11 cellular contexts compared by ENCODE assay signal in the genomic region with DNA sequence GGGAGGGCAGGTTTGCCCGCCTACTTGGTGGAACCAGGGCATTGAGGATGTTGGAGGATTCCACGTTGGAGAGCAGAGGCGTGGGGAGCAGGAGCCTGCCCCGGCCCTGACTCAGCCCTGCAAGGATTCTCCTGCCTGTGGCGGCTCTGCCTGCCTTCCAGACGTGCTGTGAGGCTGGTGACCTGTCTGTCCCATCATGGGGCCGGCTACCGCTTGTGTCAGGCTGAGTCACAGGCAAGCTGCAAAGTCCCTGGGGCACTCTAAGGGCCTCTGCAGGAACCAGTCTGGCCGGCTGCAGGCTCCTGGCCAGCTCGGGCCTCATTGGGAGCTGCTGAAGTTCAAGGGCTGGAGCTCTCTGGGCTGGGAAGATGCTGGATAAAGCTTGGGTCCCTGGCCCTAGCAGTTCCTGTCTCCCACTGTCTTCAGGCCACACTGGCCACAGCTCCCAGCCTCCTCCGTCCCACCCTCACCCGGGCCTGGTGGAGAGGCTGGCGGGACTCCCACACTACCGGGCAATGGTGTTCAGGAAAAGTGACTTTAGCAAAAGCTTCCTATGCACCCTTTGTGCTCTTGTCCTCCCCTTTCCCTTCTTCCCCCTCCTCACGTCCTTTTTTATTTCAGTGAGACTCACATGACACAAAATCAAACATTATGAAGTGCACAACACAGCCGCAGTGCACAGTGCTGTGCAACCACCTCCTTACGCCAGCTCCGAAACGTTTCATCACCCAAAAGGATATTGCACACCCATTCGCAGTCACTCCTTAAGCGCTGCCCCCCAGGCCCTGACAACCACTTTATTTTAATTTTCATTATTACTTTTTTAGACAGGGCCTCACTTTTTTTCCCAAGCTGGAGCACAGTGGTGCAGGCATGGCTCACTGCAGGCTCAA. TPM values are rescaled to one million over a fixed set of nuclear protein-coding genes. Genes with fewer than 3 reads are reported as not detected.
DNase-seq lines count a peak whose midpoint lies in the region; ATAC-seq lines count a peak whose summit lies in the region.
"Had no signal": no experiment of that assay in that cellular context is flagged by ENCODE, and none has a peak within 500 bp of the region (broad histone marks: within the 10 kb centered on the region; RNA-seq: fewer than 3 reads in every experiment).

No MANE protein-coding gene starts in this region.

- H3K79me1 ChIP-seq in mesenchymal stem cell (replicated peaks; ENCODE audit: low read length, poor library complexity, severe bottlenecking), result no peaks in the 10 kb centered on the region

- peak overlapping the region; percentile 75 for H4K8ac ChIP-seq in mesenchymal stem cell (ENCODE audit: low read length)

- no peak overlapping the region for H3K27ac ChIP-seq in mesenchymal stem cell (ENCODE audit: low read length, poor library complexity, severe bottlenecking)
- H3K27ac ChIP-seq: cardiac muscle cell had no signal

- H3K27me3 ChIP-seq in mesenchymal stem cell (ENCODE audit: control insufficient read depth in 1 of 2, insufficient read depth in 1 of 2, low read length in 2 of 2), result peaks cover 0 to 11% of the 10 kb centered on the region in 2 experiments
- H3K27me3 ChIP-seq: cardiac muscle cell had no signal

- H2BK5ac ChIP-seq in mesenchymal stem cell (ENCODE audit: low read depth, low read length, poor library complexity, severe bottlenecking), result no peak overlapping the region

- no peak overlapping the region for H3K14ac ChIP-seq in mesenchymal stem cell (ENCODE audit: low read length in 2 of 2)

- peak overlapping the region; percentile 30 for H3K9ac ChIP-seq in mesenchymal stem cell (ENCODE audit: low read length)

- H3K4me1 ChIP-seq in mesenchymal stem cell (ENCODE audit: control insufficient read depth, insufficient read depth, low read depth, low read length), result peaks cover 24% of the 10 kb centered on the region

- no peak overlapping the region for H3K23ac ChIP-seq in mesenchymal stem cell (ENCODE audit: low read length in 2 of 2)

- H2BK12ac ChIP-seq in mesenchymal stem cell (ENCODE audit: low read length in 2 of 2), result peak overlapping the region in 1 of 2 experiments; percentile 70

- H3K4me2 ChIP-seq in mesenchymal stem cell (ENCODE audit: low read length, poor library complexity, severe bottlenecking), result no peak overlapping the region

- no peaks in the 10 kb centered on the region for H3K9me3 ChIP-seq in mesenchymal stem cell (ENCODE audit: control insufficient read depth, low read length)

- H4K91ac ChIP-seq in mesenchymal stem cell (ENCODE audit: low read length), result peak overlapping the region; percentile 5

- peak overlapping the region; percentile 68 to 69 for H3K18ac ChIP-seq in mesenchymal stem cell (ENCODE audit: low read depth in 1 of 2, low read length in 2 of 2)

- DNase-seq in Daoy (ENCODE audit: low read depth) (peak; percentile 89), LHCN-M2 (ENCODE audit: low read depth) (peak; percentile 80), T47D (ENCODE audit: low read depth in 1 of 2, low spot score in 1 of 2) (peak; percentile 90 to 98), mesenchymal stem cell (peak; percentile 90), NCI-H510A treated with DMSO at 0.1 percent for 48 hours (lab: John Stamatoyannopoulos, UW) (no peak), NCI-H2107 treated with DMSO at 0.1 percent for 48 hours (lab: John Stamatoyannopoulos, UW; ENCODE audit: unreplicated experiment) (no peak)
- DNase-seq: activated CD4-positive, alpha-beta T cell treated with anti-CD3 and anti-CD28 coated beads, Interleukin-2, amount 50 U/mL, for 4 hours; NCI-H526 had no signal

- no peak overlapping the region for H2AK5ac ChIP-seq in mesenchymal stem cell (ENCODE audit: low read length, severe bottlenecking)

- no peak overlapping the region for H3K4me3 ChIP-seq in mesenchymal stem cell (ENCODE audit: insufficient read depth in 1 of 2, low read depth in 1 of 2, low read length in 2 of 2)
- H3K4me3 ChIP-seq: cardiac muscle cell had no signal

- no peak overlapping the region for H2BK15ac ChIP-seq in mesenchymal stem cell (ENCODE audit: low read depth, poor library complexity, severe bottlenecking)

- no peak for ATAC-seq in GM19328 (IDR thresholded peaks at IDR 0.05; ENCODE audit: unreplicated experiment)
- no peak for ATAC-seq in HG03571 (IDR thresholded peaks at IDR 0.05; ENCODE audit: unreplicated experiment)

- no peaks in the 10 kb centered on the region for H3K36me3 ChIP-seq in mesenchymal stem cell (ENCODE audit: control insufficient read depth in 1 of 2, insufficient read depth in 2 of 2, low read depth in 1 of 2, low read length in 2 of 2)
- H3K36me3 ChIP-seq: cardiac muscle cell had no signal

- H3K4ac ChIP-seq in mesenchymal stem cell (ENCODE audit: low read depth in 1 of 2, low read length in 2 of 2), result peak overlapping the region in 1 of 2 experiments; percentile 32

- WGBS in mesenchymal stem cell, result 55% methylated on average over 20 of the region's 21 CpGs

- in situ Hi-C loops in T47D (cut with HindIII; ENCODE audit: low pct_unique_long_range_greater_than_20kb, low sequenced_read_pairs), result no loop called here

- peak overlapping the region; percentile 72 for H2AFZ ChIP-seq in mesenchymal stem cell (ENCODE audit: low read depth, low read length)

- H2BK120ac ChIP-seq in mesenchymal stem cell (ENCODE audit: low read depth, low read length), result peak overlapping the region; percentile 9

RNA-seq across cellular contexts. Expression of a gene that starts 22.0 kb away (rescaled TPM):
- total RNA-seq in Daoy (2014; rRNA removed; shearing (Covaris generic)), result 2.7 and 5.1 TPM in 2 replicates
- 6.6 and 6.8 TPM in 2 replicates for total RNA-seq in LHCN-M2 (2014; rRNA removed)
- 11.6 TPM for polyA plus RNA-seq in LHCN-M2 (2012)
- polyA plus RNA-seq in mesenchymal stem cell (2013, experiment 1 of 2), result 18.5 TPM
- polyA plus RNA-seq in mesenchymal stem cell (2013, experiment 2 of 2), result 17.7 TPM

RNA-seq across cellular contexts. Expression of a gene that starts 44.2 kb away (rescaled TPM):
- total RNA-seq in Daoy (2014; rRNA removed; shearing (Covaris generic)), result 3.1 and 11.4 TPM in 2 replicates
- 33.1 and 41.7 TPM in 2 replicates for total RNA-seq in LHCN-M2 (2014; rRNA removed)
- polyA plus RNA-seq in LHCN-M2 (2012), result 31.8 TPM
- polyA plus RNA-seq in mesenchymal stem cell (2013, experiment 1 of 2), result 2.3 TPM
- 2.7 TPM for polyA plus RNA-seq in mesenchymal stem cell (2013, experiment 2 of 2)
- total RNA-seq: cardiac muscle cell had no signal

RNA-seq across cellular contexts. Expression of a gene that starts 56.7 kb away (rescaled TPM):
- total RNA-seq in Daoy (2014; rRNA removed; shearing (Covaris generic)), result 43.8 and 53.5 TPM in 2 replicates
- total RNA-seq in LHCN-M2 (2014; rRNA removed), result 13.3 and 17.7 TPM in 2 replicates
- polyA plus RNA-seq in LHCN-M2 (2012), result 13.8 TPM
- 10.5 TPM for polyA plus RNA-seq in mesenchymal stem cell (2013, experiment 1 of 2)
- 10.3 TPM for polyA plus RNA-seq in mesenchymal stem cell (2013, experiment 2 of 2)

Comparison
In these comparisons a context has a peak if more than half of its experiments do, and no peak if none do; other contexts are left out.
1. DNase-seq: peak in Daoy (single experiment), LHCN-M2 (single experiment), T47D (2 of 2) and mesenchymal stem cell (single experiment); none in NCI-H510A treated with DMSO at 0.1 percent for 48 hours (single experiment) and NCI-H2107 treated with DMSO at 0.1 percent for 48 hours (single experiment).